Comparison of ENCODE assay signal across 8 cellular contexts in genomic region chr13:63636231-63636993, GRCh38.
A peak's percentile ranks its signal among the peaks of the same experiment; 100 is the strongest.
DNase-seq lines count a peak whose midpoint lies in the region; ATAC-seq and TF ChIP-seq lines count a peak whose summit lies in the region.

No MANE protein-coding gene starts in this region.

- peak; percentile 11; the same call in 1 of the 2 replicates for TF ChIP-seq CTCF in GM12875 (IDR thresholded peaks at IDR 0.05; ENCODE audit: borderline replicate concordance, insufficient read depth, low read depth, low read length)

- peak; percentile 58 for ATAC-seq in HG02571 (IDR thresholded peaks at IDR 0.05; ENCODE audit: unreplicated experiment)

- peak overlapping the region; percentile 11 for H3K4me3 ChIP-seq in GM12875 (ENCODE audit: low read depth, low read length)
- H3K4me3 ChIP-seq in effector memory CD4-positive, alpha-beta T cell (ENCODE audit: insufficient read depth, low read depth, low read length, poor library complexity, severe bottlenecking), result peak overlapping the region; percentile 9

- DNase-seq in NCI-H226 (peak; percentile 12), stromal cell of bone marrow (ENCODE audit: low read depth) (peak; percentile 2), NCI-H1694 (lab: John Stamatoyannopoulos, UW) (no peak), superior temporal gyrus (ENCODE audit: extremely low spot score) (no peak)
- DNase-seq in effector memory CD4-positive, alpha-beta T cell, result no peak
- no peak for DNase-seq in effector CD4-positive, alpha-beta T cell

- no peaks in the 10 kb centered on the region for H3K27me3 ChIP-seq in effector memory CD4-positive, alpha-beta T cell (replicated peaks; ENCODE audit: control insufficient read depth, insufficient read depth, low read length, poor library complexity, severe bottlenecking)

- H3K9me3 ChIP-seq in effector memory CD4-positive, alpha-beta T cell (ENCODE audit: control insufficient read depth, low read length), result no peaks in the 10 kb centered on the region

- H3K4me1 ChIP-seq in effector memory CD4-positive, alpha-beta T cell (ENCODE audit: control insufficient read depth, insufficient read depth, low read length, poor library complexity, severe bottlenecking), result no peaks in the 10 kb centered on the region

- no peak overlapping the region for H3K27ac ChIP-seq in effector memory CD4-positive, alpha-beta T cell (ENCODE audit: insufficient read depth, low read length, poor library complexity, severe bottlenecking)

- H3K36me3 ChIP-seq in effector memory CD4-positive, alpha-beta T cell (ENCODE audit: control insufficient read depth, insufficient read depth, low read length), result no peaks in the 10 kb centered on the region

Comparison
In these comparisons a context has a peak if more than half of its experiments do, and no peak if none do; other contexts are left out.
1. DNase-seq: peak in NCI-H226 (single experiment) and stromal cell of bone marrow (single experiment); none in effector memory CD4-positive, alpha-beta T cell (0 of 3), NCI-H1694 (single experiment), effector CD4-positive, alpha-beta T cell (single experiment) and superior temporal gyrus (single experiment).